In genomic region chr9:137784641-137785513, GRCh38 we compare ENCODE assay signal across 1 cellular context.
TF ChIP-seq lines count a peak whose summit lies in the region.

No MANE protein-coding gene starts in this region.

TF ChIP-seq in H1, 55 proteins besides CTCF, POLR2A, EP300 and RAD21:
- TF ChIP-seq CBX5 (IDR thresholded peaks at IDR 0.05; ENCODE audit: low read depth, low read length) (no peak), CHD1 (IDR thresholded peaks at IDR 0.05; ENCODE audit: low read depth, low read length) (no peak), KDM4A (IDR thresholded peaks at IDR 0.05; ENCODE audit: low read depth, low read length, severe bottlenecking) (no peak), SIRT6 (IDR thresholded peaks at IDR 0.05; ENCODE audit: low read length) (no peak), SP4 (IDR thresholded peaks at IDR 0.05; ENCODE audit: low read length) (no peak), SIN3A (conservative IDR thresholded peaks at IDR 0.05 in 1 of 2, IDR thresholded peaks at IDR 0.05 in 1 of 2; ENCODE audit: low read depth in 1 of 2, low read length in 2 of 2) (no peak), KDM5A (IDR thresholded peaks at IDR 0.05; ENCODE audit: low read length) (no peak), YY1 (IDR thresholded peaks at IDR 0.05; ENCODE audit: low read depth, low read length) (no peak), SAP30 (IDR thresholded peaks at IDR 0.05; ENCODE audit: insufficient read depth, insufficient replicate concordance, low read length) (no peak), ASH2L (IDR thresholded peaks at IDR 0.05; ENCODE audit: low read length) (no peak), ZNF274 (IDR thresholded peaks at IDR 0.05; ENCODE audit: borderline replicate concordance, extremely low read depth, low read length) (no peak), SIX5 (IDR thresholded peaks at IDR 0.05; ENCODE audit: low read depth, low read length) (no peak), RBBP5 (IDR thresholded peaks at IDR 0.05; ENCODE audit: borderline replicate concordance, low read depth, low read length) (no peak), MAFK (IDR thresholded peaks at IDR 0.05; ENCODE audit: low read depth, low read length) (no peak), NANOG (IDR thresholded peaks at IDR 0.05; ENCODE audit: insufficient read depth, low read depth, low read length, poor library complexity, severe bottlenecking) (no peak), ATF2 (IDR thresholded peaks at IDR 0.05; ENCODE audit: low read length) (no peak)
